Comparison of ENCODE assay signal across 1 cellular context in the genomic region with DNA sequence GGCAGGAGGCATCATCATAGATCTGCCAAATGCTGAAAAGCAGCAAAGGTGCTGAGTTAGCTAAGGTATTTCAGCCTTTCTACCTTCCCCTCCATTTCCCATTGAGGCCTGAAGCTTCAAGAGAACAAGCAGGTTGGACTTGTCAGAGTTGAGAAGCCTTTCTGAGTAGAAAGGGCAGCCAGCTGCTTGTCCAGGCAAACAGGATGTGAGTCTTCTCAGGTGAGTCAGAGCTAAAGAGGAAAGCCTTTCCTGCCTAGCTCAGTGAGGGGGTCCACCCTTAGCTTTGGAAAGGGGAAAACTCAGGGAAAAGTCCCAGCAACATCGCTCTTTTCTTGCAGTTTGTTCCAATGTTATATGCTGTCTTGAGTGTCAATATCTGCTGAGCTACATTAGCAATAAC.
TF ChIP-seq lines count a peak whose summit lies in the region.

No MANE protein-coding gene starts in this region.

TF ChIP-seq in GM23338, 12 proteins besides CTCF, POLR2A, EP300 and RAD21 (continued from another document):
- TF ChIP-seq, protein P1, sequence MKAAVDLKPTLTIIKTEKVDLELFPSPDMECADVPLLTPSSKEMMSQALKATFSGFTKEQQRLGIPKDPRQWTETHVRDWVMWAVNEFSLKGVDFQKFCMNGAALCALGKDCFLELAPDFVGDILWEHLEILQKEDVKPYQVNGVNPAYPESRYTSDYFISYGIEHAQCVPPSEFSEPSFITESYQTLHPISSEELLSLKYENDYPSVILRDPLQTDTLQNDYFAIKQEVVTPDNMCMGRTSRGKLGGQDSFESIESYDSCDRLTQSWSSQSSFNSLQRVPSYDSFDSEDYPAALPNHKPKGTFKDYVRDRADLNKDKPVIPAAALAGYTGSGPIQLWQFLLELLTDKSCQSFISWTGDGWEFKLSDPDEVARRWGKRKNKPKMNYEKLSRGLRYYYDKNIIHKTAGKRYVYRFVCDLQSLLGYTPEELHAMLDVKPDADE (IDR thresholded peaks at IDR 0.05), result no peak
- TF ChIP-seq ZNF114 (CRISPR knock-in tag; IDR thresholded peaks at IDR 0.05) (no peak), EZH2 (IDR thresholded peaks at IDR 0.05; ENCODE audit: low read depth, unreplicated experiment) (no peak)
- TF ChIP-seq, protein P2, sequence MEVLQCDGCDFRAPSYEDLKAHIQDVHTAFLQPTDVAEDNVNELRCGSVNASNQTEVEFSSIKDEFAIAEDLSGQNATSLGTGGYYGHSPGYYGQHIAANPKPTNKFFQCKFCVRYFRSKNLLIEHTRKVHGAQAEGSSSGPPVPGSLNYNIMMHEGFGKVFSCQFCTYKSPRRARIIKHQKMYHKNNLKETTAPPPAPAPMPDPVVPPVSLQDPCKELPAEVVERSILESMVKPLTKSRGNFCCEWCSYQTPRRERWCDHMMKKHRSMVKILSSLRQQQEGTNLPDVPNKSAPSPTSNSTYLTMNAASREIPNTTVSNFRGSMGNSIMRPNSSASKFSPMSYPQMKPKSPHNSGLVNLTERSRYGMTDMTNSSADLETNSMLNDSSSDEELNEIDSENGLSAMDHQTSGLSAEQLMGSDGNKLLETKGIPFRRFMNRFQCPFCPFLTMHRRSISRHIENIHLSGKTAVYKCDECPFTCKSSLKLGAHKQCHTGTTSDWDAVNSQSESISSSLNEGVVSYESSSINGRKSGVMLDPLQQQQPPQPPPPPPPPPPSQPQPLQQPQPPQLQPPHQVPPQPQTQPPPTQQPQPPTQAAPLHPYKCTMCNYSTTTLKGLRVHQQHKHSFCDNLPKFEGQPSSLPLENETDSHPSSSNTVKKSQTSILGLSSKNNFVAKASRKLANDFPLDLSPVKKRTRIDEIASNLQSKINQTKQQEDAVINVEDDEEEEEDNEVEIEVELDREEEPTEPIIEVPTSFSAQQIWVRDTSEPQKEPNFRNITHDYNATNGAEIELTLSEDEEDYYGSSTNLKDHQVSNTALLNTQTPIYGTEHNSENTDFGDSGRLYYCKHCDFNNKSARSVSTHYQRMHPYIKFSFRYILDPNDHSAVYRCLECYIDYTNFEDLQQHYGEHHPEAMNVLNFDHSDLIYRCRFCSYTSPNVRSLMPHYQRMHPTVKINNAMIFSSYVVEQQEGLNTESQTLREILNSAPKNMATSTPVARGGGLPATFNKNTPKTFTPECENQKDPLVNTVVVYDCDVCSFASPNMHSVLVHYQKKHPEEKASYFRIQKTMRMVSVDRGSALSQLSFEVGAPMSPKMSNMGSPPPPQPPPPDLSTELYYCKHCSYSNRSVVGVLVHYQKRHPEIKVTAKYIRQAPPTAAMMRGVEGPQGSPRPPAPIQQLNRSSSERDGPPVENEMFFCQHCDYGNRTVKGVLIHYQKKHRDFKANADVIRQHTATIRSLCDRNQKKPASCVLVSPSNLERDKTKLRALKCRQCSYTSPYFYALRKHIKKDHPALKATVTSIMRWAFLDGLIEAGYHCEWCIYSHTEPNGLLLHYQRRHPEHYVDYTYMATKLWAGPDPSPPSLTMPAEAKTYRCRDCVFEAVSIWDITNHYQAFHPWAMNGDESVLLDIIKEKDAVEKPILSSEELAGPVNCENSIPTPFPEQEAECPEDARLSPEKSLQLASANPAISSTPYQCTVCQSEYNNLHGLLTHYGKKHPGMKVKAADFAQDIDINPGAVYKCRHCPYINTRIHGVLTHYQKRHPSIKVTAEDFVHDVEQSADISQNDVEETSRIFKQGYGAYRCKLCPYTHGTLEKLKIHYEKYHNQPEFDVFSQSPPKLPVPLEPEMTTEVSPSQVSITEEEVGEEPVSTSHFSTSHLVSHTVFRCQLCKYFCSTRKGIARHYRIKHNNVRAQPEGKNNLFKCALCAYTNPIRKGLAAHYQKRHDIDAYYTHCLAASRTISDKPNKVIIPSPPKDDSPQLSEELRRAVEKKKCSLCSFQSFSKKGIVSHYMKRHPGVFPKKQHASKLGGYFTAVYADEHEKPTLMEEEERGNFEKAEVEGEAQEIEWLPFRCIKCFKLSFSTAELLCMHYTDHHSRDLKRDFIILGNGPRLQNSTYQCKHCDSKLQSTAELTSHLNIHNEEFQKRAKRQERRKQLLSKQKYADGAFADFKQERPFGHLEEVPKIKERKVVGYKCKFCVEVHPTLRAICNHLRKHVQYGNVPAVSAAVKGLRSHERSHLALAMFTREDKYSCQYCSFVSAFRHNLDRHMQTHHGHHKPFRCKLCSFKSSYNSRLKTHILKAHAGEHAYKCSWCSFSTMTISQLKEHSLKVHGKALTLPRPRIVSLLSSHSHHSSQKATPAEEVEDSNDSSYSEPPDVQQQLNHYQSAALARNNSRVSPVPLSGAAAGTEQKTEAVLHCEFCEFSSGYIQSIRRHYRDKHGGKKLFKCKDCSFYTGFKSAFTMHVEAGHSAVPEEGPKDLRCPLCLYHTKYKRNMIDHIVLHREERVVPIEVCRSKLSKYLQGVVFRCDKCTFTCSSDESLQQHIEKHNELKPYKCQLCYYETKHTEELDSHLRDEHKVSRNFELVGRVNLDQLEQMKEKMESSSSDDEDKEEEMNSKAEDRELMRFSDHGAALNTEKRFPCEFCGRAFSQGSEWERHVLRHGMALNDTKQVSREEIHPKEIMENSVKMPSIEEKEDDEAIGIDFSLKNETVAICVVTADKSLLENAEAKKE (CRISPR knock-in tag; IDR thresholded peaks at IDR 0.05), result no peak
TF ChIP-seq in GM23338: peak in this region for 0.
